Comparison of ENCODE assay signal across 11 cellular contexts in genomic region chrX:124216396-124217124, GRCh38.
DNase-seq lines count a peak whose midpoint lies in the region; ATAC-seq, FAIRE-seq and TF ChIP-seq lines count a peak whose summit lies in the region.
"Had no signal": no experiment of that assay in that cellular context is flagged by ENCODE, and none has a peak within 500 bp of the region (broad histone marks: within the 10 kb centered on the region; RNA-seq: fewer than 3 reads in every experiment).

No MANE protein-coding gene starts in this region.

- ATAC-seq in lung (ENCODE audit: insufficient read depth, low FRiP score): no peak

- no peak overlapping the region for H2AFZ ChIP-seq in Karpas-422 (ENCODE audit: low read length)

- peaks cover 0 to 3% (median 0%) of the 10 kb centered on the region in 8 donors for H3K9me3 Mint-ChIP-seq in CD4-positive, alpha-beta memory T cell
- H3K9me3 Mint-ChIP-seq in activated CD4-positive, alpha-beta memory T cell treated with anti-CD3 and anti-CD28 coated beads for 36 hours: no peaks in the 10 kb centered on the region

- H3K4me1 ChIP-seq in CD4-positive, alpha-beta memory T cell (ENCODE audit: insufficient read depth, low read length): peaks cover 81% of the 10 kb centered on the region
- peaks cover 3 to 8% of the 10 kb centered on the region in 2 donors for H3K4me1 ChIP-seq in lung (ENCODE audit: control insufficient read depth in 2 of 2, insufficient read depth in 2 of 2, low read length in 2 of 2)
- H3K4me1 ChIP-seq in Karpas-422 (ENCODE audit: low read length): peaks cover 6% of the 10 kb centered on the region
- H3K4me1 ChIP-seq: esophagus squamous epithelium had no signal

- TF ChIP-seq CTCF in lung (IDR thresholded peaks at IDR 0.05; ENCODE audit: control extremely low read depth, extremely low read depth): no peak

- FAIRE-seq in GM19239 (lab: Jason Lieb, UNC): peak; percentile 94

- H3K4me2 ChIP-seq in Karpas-422 (ENCODE audit: low read depth, low read length, poor library complexity, severe bottlenecking): no peak overlapping the region

- no peaks in the 10 kb centered on the region for H3K79me2 ChIP-seq in Karpas-422 (ENCODE audit: low read length)

- H3K36me3 Mint-ChIP-seq in CD4-positive, alpha-beta memory T cell: no peaks in the 10 kb centered on the region
- no peaks in the 10 kb centered on the region for H3K36me3 Mint-ChIP-seq in activated CD4-positive, alpha-beta memory T cell treated with anti-CD3 and anti-CD28 coated beads for 36 hours

- H3K36me3 ChIP-seq in CD4-positive, alpha-beta memory T cell (ENCODE audit: insufficient read depth, low read length): no peaks in the 10 kb centered on the region
- H3K36me3 ChIP-seq in lung (ENCODE audit: control insufficient read depth in 2 of 2, insufficient read depth in 2 of 2, low read length in 2 of 2) (no peaks in the 10 kb centered on the region), Karpas-422 (ENCODE audit: insufficient read depth, low read length) (no peaks in the 10 kb centered on the region)
- H3K36me3 ChIP-seq: esophagus squamous epithelium, WERI-Rb-1 had no signal

- H4K20me1 ChIP-seq in Karpas-422 (ENCODE audit: insufficient read depth, low read depth, low read length): no peaks in the 10 kb centered on the region

- H3K4me3 Mint-ChIP-seq in CD4-positive, alpha-beta memory T cell: peak overlapping the region in 6 of 8 donors; percentile 5 to 82 (median 66)
- no peak overlapping the region for H3K4me3 Mint-ChIP-seq in activated CD4-positive, alpha-beta memory T cell treated with anti-CD3 and anti-CD28 coated beads for 36 hours

- H3K9me2 ChIP-seq in Karpas-422 (replicated peaks; ENCODE audit: insufficient read depth, low read length): no peaks in the 10 kb centered on the region; the same call in 1 of the 2 replicates

- intact Hi-C loops in CD4-positive, alpha-beta memory T cell (cut with micrococcal nuclease): loop anchor here (5.0 to 10.0 kb wide), 2 partner anchors 78 to 516 kb away; no protein-coding TSS in a partner anchor
- intact Hi-C loops in activated CD4-positive, alpha-beta memory T cell treated with anti-CD3 and anti-CD28 coated beads for 36 hours (cut with micrococcal nuclease): loop anchor here (5.0 to 10.0 kb wide), 5 partner anchors 129 to 1078 kb away; no protein-coding TSS in a partner anchor
- intact Hi-C loops in posterior cingulate gyrus (cut with DNase I): no loop called here

- CTCF ChIA-PET in CD4-positive, alpha-beta memory T cell (lab: Charles Lee; ENCODE audit: partially characterized antibody): interaction anchor here (0.5 to 3.3 kb wide), 4 partner anchors 27 to 157 kb away, joined by 3 to 19 read pairs (median 4); partner anchors contain the start of gene SH2D1A
- CTCF ChIA-PET in activated CD4-positive, alpha-beta memory T cell treated with anti-CD3 and anti-CD28 coated beads for 36 hours (lab: Charles Lee): interaction anchor here (0.8 to 1.9 kb wide), 4 partner anchors 13 to 132 kb away, joined by 3 to 6 read pairs (median 4); partner anchors contain the start of gene SH2D1A

- H3K9ac ChIP-seq in Karpas-422 (ENCODE audit: low read length): no peak overlapping the region

- POLR2A ChIA-PET in CD4-positive, alpha-beta memory T cell (lab: Charles Lee; ENCODE audit: partially characterized antibody): interaction anchor here (1.0 to 5.7 kb wide), 7 partner anchors 24 to 257 kb away, joined by 3 to 77 read pairs (median 7); partner anchors contain the start of gene SH2D1A
- POLR2A ChIA-PET in activated CD4-positive, alpha-beta memory T cell treated with anti-CD3 and anti-CD28 coated beads for 36 hours (lab: Charles Lee): interaction anchor here (1.0 to 4.7 kb wide), 3 partner anchors 22 to 137 kb away, joined by 3 to 55 read pairs (median 4); partner anchors contain the start of gene SH2D1A

- peak overlapping the region; percentile 84 to 95 (median 90) for H3K27ac Mint-ChIP-seq in CD4-positive, alpha-beta memory T cell
- peak overlapping the region; percentile 96 for H3K27ac Mint-ChIP-seq in activated CD4-positive, alpha-beta memory T cell treated with anti-CD3 and anti-CD28 coated beads for 36 hours

- no peak overlapping the region for H3K4me3 ChIP-seq in CD4-positive, alpha-beta memory T cell (ENCODE audit: low read length in 2 of 2)
- no peak overlapping the region for H3K4me3 ChIP-seq in lung
- H3K4me3 ChIP-seq in Karpas-422 (ENCODE audit: low read length): no peak overlapping the region
- H3K4me3 ChIP-seq: esophagus squamous epithelium had no signal

- H3K4me1 Mint-ChIP-seq in CD4-positive, alpha-beta memory T cell: peaks cover 59 to 92% (median 79%) of the 10 kb centered on the region in 4 donors
- peaks cover 69% of the 10 kb centered on the region for H3K4me1 Mint-ChIP-seq in activated CD4-positive, alpha-beta memory T cell treated with anti-CD3 and anti-CD28 coated beads for 36 hours (ENCODE audit: low read depth)

- peak overlapping the region; percentile 59 for H3K27ac ChIP-seq in CD4-positive, alpha-beta memory T cell (ENCODE audit: low read depth, low read length)
- H3K27ac ChIP-seq in lung (ENCODE audit: low read depth in 1 of 2, low read length in 1 of 2) (peak overlapping the region; percentile 53 to 67), Karpas-422 (ENCODE audit: low read length) (no peak overlapping the region)
- H3K27ac ChIP-seq: WERI-Rb-1 had no signal

- WGBS in lung, 2 donors: 60 to 68% methylated on average over 8 of the region's 8 CpGs

- no peak for DNase-seq in CD4-positive, alpha-beta memory T cell
- DNase-seq in GM19239 (ENCODE audit: insufficient read length, low spot score): no peak
- no peak for DNase-seq in activated CD4-positive, alpha-beta memory T cell treated with anti-CD3 and anti-CD28 coated beads for 36 hours
- DNase-seq in lung (ENCODE audit: low spot score): no peak
- no peak for DNase-seq in posterior cingulate gyrus
- no peak for DNase-seq in Karpas-422
- DNase-seq in stimulated activated CD4-positive, alpha-beta T cell treated with anti-CD3 and anti-CD28 coated beads, Interleukin-4, amount 100 ng/mL, for 24 hours: no peak
- no peak for DNase-seq in NCI-H1105 treated with DMSO at 0.1 percent for 48 hours (lab: John Stamatoyannopoulos, UW)
- DNase-seq: esophagus squamous epithelium, kidney glomerular epithelial cell, WERI-Rb-1 had no signal

- H3K9me3 ChIP-seq in CD4-positive, alpha-beta memory T cell (ENCODE audit: control insufficient read depth in 1 of 2, low read length in 2 of 2): no peaks in the 10 kb centered on the region
- H3K9me3 ChIP-seq in lung (ENCODE audit: control insufficient read depth in 2 of 2, insufficient read depth in 1 of 2, low read length in 1 of 2) (no peaks in the 10 kb centered on the region), Karpas-422 (ENCODE audit: low read length) (no peaks in the 10 kb centered on the region)
- H3K9me3 ChIP-seq: esophagus squamous epithelium had no signal

- no peaks in the 10 kb centered on the region for H3K27me3 Mint-ChIP-seq in CD4-positive, alpha-beta memory T cell
- no peaks in the 10 kb centered on the region for H3K27me3 Mint-ChIP-seq in activated CD4-positive, alpha-beta memory T cell treated with anti-CD3 and anti-CD28 coated beads for 36 hours

- H3K27me3 ChIP-seq in CD4-positive, alpha-beta memory T cell (ENCODE audit: insufficient read depth, low read length): no peaks in the 10 kb centered on the region
- H3K27me3 ChIP-seq in lung (ENCODE audit: control insufficient read depth, insufficient read depth) (no peaks in the 10 kb centered on the region), Karpas-422 (ENCODE audit: low read length) (no peaks in the 10 kb centered on the region)
- H3K27me3 ChIP-seq: esophagus squamous epithelium had no signal
